In the genomic region with DNA sequence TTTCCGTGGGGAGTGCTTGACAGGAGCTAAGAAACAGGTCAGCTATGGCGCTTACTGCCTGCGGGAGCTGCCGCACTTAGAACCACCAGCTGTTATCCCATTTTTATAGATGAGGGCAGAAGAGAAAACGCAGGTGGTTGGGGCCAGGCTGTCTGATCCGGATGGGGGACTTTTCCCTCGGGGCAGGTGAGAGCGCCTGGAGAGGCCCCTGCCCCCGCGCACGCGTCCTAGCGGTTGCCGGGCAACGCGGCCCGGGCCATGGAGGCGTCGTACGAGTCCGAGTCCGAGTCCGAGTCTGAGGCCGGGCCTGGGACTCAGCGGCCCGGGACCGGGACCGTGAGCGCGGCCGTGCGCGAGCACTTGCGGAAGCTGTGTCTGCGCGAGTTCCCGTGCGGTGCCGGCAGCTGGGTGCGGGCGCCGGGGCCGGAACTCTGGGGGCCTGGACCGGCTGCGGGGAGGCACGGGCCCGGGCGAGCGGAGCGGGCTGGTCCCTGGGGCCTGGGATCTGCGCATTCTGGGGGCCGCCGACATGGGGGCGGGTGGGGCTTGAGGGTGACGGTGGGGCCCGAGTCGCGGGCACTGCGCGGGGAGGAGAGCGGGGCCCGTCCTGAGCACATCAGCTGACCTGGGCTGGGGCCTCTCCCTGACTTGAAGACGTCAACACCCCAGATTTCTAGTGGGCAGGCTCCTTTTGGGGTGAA, we compare ENCODE assay signal across 8 cellular contexts. TPM values are rescaled to one million over a fixed set of nuclear protein-coding genes. Genes with fewer than 3 reads are reported as not detected.
DNase-seq lines count a peak whose midpoint lies in the region; ATAC-seq and TF ChIP-seq lines count a peak whose summit lies in the region.

A gene with protein sequence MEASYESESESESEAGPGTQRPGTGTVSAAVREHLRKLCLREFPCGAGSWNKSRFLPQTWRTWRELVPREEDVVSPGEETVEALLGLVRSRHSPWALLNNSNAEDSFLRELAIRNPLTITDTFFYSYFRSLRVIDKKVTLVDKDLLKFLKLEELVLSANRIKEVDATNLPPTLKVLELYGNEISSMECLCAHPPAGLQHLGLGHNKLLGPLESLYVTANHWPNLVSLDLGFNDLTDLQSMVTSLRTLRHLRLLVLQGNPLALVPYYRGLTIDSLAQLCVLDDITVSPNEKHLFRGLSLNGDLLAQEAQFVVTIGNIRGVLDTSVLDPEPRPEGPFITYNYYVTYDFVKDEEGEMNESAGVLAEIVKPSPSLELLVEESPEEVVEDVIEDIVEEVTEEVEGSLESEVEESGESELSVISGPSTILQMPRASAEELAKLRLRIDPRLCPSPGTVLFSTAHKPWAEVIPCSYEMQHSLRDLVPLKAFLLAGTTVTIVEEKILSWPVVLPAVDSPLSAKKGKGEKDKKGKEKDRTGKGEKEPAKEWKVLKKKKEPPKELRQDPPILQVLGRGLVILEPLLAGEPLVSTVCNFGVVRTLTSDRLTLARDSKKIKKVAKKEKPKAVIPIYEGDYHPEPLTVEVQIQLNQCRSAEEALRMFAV (plus strand): TSS at position 237 of the 701 bp plus-strand sequence. CDS start 22 bp downstream, at position 259.

- H3K4me1 ChIP-seq in right atrium auricular region = peaks cover 0 to 7% of the 10 kb centered on the region in 2 donors
- no peaks in the 10 kb centered on the region for H3K4me1 ChIP-seq in prostate gland (replicated peaks)

- intact Hi-C loops in prostate gland (cut with DNase I) = no loop called here

- WGBS in prostate gland = 6% methylated on average over 34 of the region's 63 CpGs

- ATAC-seq in GM19351 (IDR thresholded peaks at IDR 0.05; ENCODE audit: unreplicated experiment) = no peak
- no peak for ATAC-seq in HG03432 (IDR thresholded peaks at IDR 0.05; ENCODE audit: unreplicated experiment)

- TF ChIP-seq POLR2A in prostate gland (IDR thresholded peaks at IDR 0.05) = no peak

- H3K36me3 ChIP-seq in right atrium auricular region (no peaks in the 10 kb centered on the region), prostate gland (no peaks in the 10 kb centered on the region)

- H3K27me3 ChIP-seq in right atrium auricular region (no peaks in the 10 kb centered on the region), prostate gland (replicated peaks; ENCODE audit: insufficient read depth) (no peaks in the 10 kb centered on the region)

- H3K9me3 ChIP-seq in right atrium auricular region (no peaks in the 10 kb centered on the region), prostate gland (no peaks in the 10 kb centered on the region)

- DNase-seq in Daoy (ENCODE audit: low read depth) (peak; percentile 28), NCI-H510A (lab: John Stamatoyannopoulos, UW) (peak; percentile 73), right atrium auricular region (ENCODE audit: low spot score) (no peak), prostate gland (ENCODE audit: low spot score) (peak; percentile 20), MV-4-11 (lab: John Stamatoyannopoulos, UW) (no peak)
- DNase-seq in activated naive CD4-positive, alpha-beta T cell treated with anti-CD3 and anti-CD28 coated beads, Interleukin-2, amount 50 U/mL, for 16 hours = peak; percentile 37

- H3K4me3 ChIP-seq in right atrium auricular region = peak within 1 kb of the TSS; percentile 43 to 57
- peak within 1 kb of the TSS; percentile 36 to 48 for H3K4me3 ChIP-seq in prostate gland

- H3K27ac ChIP-seq in right atrium auricular region (no peak within 1 kb of the TSS), prostate gland (no peak within 1 kb of the TSS)

- TF ChIP-seq CTCF in right atrium auricular region (IDR thresholded peaks at IDR 0.05) = no peak
- TF ChIP-seq CTCF in prostate gland (IDR thresholded peaks at IDR 0.05) = no peak

RNA-seq across cellular contexts. Expression of the gene that starts here (rescaled TPM):
- total RNA-seq in Daoy (2014; rRNA removed; shearing (Covaris generic)) = 0.34 TPM in 1 of 2 replicates, not detected in the other
- total RNA-seq in right atrium auricular region (1 to 10 TPM in 1 of 2 donors, under 1 TPM in 1; 0.71 to 1.8 TPM), prostate gland (1 to 10 TPM; 1.2 to 5.7 TPM)

Comparison
In these comparisons a context has a peak if more than half of its experiments do, and no peak if none do; other contexts are left out.
1. Peak in DNase-seq in Daoy; RNA of the gene not detected or under 1 TPM.
2. DNase-seq: peak in NCI-H510A (single experiment), activated naive CD4-positive, alpha-beta T cell treated with anti-CD3 and anti-CD28 coated beads, Interleukin-2, amount 50 U/mL, for 16 hours (single experiment) and prostate gland (single experiment); none in right atrium auricular region (single experiment) and MV-4-11 (single experiment).